In the genomic region with DNA sequence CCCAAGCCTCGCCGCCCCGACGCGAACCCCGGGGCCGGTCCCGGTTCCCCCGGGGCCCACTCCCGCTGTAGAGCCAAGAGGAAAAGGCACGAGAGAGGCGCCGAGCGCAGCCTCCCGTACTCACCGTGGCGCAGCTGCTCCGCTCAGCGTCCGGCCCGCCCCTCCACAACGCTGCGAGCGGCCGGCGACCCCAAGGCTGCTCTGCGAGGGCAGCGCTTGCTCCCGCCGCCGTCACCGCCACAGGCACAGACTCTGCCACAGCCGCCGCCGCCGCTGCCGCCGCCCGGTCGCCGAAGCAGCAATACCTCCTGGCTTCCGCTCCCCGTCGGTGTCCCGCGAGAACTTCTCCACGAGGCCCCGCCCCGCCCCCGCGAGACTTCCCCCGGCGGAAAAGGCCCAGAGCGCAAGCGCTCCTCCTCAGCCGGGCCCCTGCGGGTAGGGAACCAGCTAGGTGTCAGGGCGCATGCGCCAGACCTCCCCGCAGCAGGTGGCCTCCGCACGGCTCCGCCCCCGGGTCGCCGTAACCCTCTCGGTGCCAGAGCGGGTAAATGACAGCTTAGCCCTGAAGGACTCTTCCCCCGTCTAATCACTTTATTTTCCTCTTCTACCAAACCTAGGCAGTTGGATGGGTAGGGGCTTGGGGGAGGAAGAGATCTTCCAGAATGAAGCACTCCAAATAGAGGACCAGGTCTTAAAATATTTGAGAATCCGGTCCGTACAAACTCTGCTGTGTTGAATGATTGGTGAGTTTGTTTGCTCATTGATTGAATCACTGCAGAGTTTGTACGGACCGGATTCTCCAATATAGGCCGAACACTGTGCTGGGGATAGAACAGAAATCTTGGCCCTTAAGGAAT, we compare ENCODE assay signal across 8 cellular contexts. TPM values are rescaled to one million over a fixed set of nuclear protein-coding genes. Genes with fewer than 3 reads are reported as not detected.
A peak's percentile ranks its signal among the peaks of the same experiment; 100 is the strongest.
DNase-seq lines count a peak whose midpoint lies in the region; ATAC-seq and TF ChIP-seq lines count a peak whose summit lies in the region.

A gene (minus strand): TSS at position 314 of the 857 bp plus-strand sequence. CDS start 12,050 bp downstream, outside the sequence.

- H3K4me3 ChIP-seq in GM12865 (ENCODE audit: low read depth, low read length) (peak within 1 kb of the TSS; percentile 95), adipocyte (ENCODE audit: low read length) (peak within 1 kb of the TSS; percentile 96), cardiac muscle cell (peak within 1 kb of the TSS; percentile 88), parathyroid adenoma (ENCODE audit: low read depth, low read length) (peak within 1 kb of the TSS; percentile 89), tibial artery (peak within 1 kb of the TSS; percentile 73 to 100)

- peak; percentile 87 for ATAC-seq in HG02798 (IDR thresholded peaks at IDR 0.05; ENCODE audit: poor library complexity, unreplicated experiment)

- H3K9me3 ChIP-seq in adipocyte (ENCODE audit: control insufficient read depth, low read length) = no peaks in the 10 kb centered on the region
- H3K9me3 ChIP-seq in cardiac muscle cell (ENCODE audit: low read depth) = no peaks in the 10 kb centered on the region
- no peaks in the 10 kb centered on the region for H3K9me3 ChIP-seq in parathyroid adenoma (ENCODE audit: control insufficient read depth, low read length)
- H3K9me3 ChIP-seq in tibial artery = no peaks in the 10 kb centered on the region

- H3K4me1 ChIP-seq in adipocyte (ENCODE audit: control insufficient read depth, insufficient read depth, low read length) (peaks cover 25% of the 10 kb centered on the region), cardiac muscle cell (ENCODE audit: low read depth) (peaks cover 8% of the 10 kb centered on the region), parathyroid adenoma (no peaks in the 10 kb centered on the region), tibial artery (peaks cover 0 to 36% (median 26%) of the 10 kb centered on the region in 4 donors)

- H2AFZ ChIP-seq in parathyroid adenoma = peak within 1 kb of the TSS; percentile 83

- H3K9ac ChIP-seq in adipocyte (ENCODE audit: low read length) = peak within 1 kb of the TSS; percentile 96
- H3K9ac ChIP-seq in parathyroid adenoma = peak within 1 kb of the TSS; percentile 21

- H3K79me2 ChIP-seq in parathyroid adenoma = peaks cover 29% of the 10 kb centered on the region

- H3K36me3 ChIP-seq in adipocyte (ENCODE audit: control insufficient read depth, insufficient read depth, low read length, severe bottlenecking) = peaks cover under 1% of the 10 kb centered on the region
- no peaks in the 10 kb centered on the region for H3K36me3 ChIP-seq in cardiac muscle cell
- H3K36me3 ChIP-seq in parathyroid adenoma (ENCODE audit: control insufficient read depth, insufficient read depth, low read length) = no peaks in the 10 kb centered on the region
- no peaks in the 10 kb centered on the region for H3K36me3 ChIP-seq in tibial artery

- intact Hi-C loops in tibial artery (cut with DNase I; ENCODE audit: low total_unique reads) = loop anchor here (2.0 kb wide), 1 partner anchor 83 kb away; no protein-coding TSS in a partner anchor

- peak within 1 kb of the TSS; percentile 98 for H3K4me2 ChIP-seq in parathyroid adenoma (ENCODE audit: low read length)

- TF ChIP-seq CTCF in GM12865 (IDR thresholded peaks at IDR 0.05; ENCODE audit: insufficient read depth, low read depth, low read length, missing control alignments) = no peak
- no peak for TF ChIP-seq CTCF in cardiac muscle cell (IDR thresholded peaks at IDR 0.05; ENCODE audit: low read depth, low read length)
- no peak for TF ChIP-seq CTCF in parathyroid adenoma (IDR thresholded peaks at IDR 0.05)
- peak in 1 of 2 experiments; percentile 8 for TF ChIP-seq CTCF in tibial artery (IDR thresholded peaks at IDR 0.05)

- H3K27ac ChIP-seq in cardiac muscle cell (peak within 1 kb of the TSS; percentile 76), parathyroid adenoma (peak within 1 kb of the TSS; percentile 68), tibial artery (peak within 1 kb of the TSS; percentile 87 to 96)

- H3K27me3 ChIP-seq in adipocyte (replicated peaks; ENCODE audit: control insufficient read depth, insufficient read depth, low read length) = no peaks in the 10 kb centered on the region
- H3K27me3 ChIP-seq in cardiac muscle cell = no peaks in the 10 kb centered on the region
- H3K27me3 ChIP-seq in parathyroid adenoma (ENCODE audit: control insufficient read depth, insufficient read depth, low read length) = no peaks in the 10 kb centered on the region
- H3K27me3 ChIP-seq in tibial artery = no peaks in the 10 kb centered on the region

- DNase-seq in GM12865 (ENCODE audit: low read depth) (peak; percentile 98), NCI-H1436 treated with DMSO at 0.1 percent for 48 hours (lab: John Stamatoyannopoulos, UW) (peak; percentile 92), T follicular helper cell (ENCODE audit: low read depth) (peak; percentile 99), adipocyte (ENCODE audit: low read depth) (peak; percentile 99), cardiac muscle cell (ENCODE audit: low read depth in 1 of 2, low spot score in 1 of 2) (peak; percentile 97 to 98), tibial artery (peak; percentile 97 to 99)

RNA-seq across cellular contexts. Expression of the gene that starts here (rescaled TPM):
- total RNA-seq in cardiac muscle cell = 113 and 198 TPM in 2 replicates
- 115 and 132 TPM in 2 replicates for polyA plus RNA-seq in cardiac muscle cell

Comparison
In these comparisons a context has a peak if more than half of its experiments do, and no peak if none do; other contexts are left out.
1. Peak in every context shown above with its lines: DNase-seq, ATAC-seq, H3K4me3 ChIP-seq and H3K27ac ChIP-seq.